Comparison of ENCODE assay signal across 20 cellular contexts in genomic region chr11:125128450-125128849, GRCh38. TPM values are rescaled to one million over a fixed set of nuclear protein-coding genes. Genes with fewer than 3 reads are reported as not detected.
A peak's percentile ranks its signal among the peaks of the same experiment; 100 is the strongest.
DNase-seq lines count a peak whose midpoint lies in the region; ATAC-seq and TF ChIP-seq lines count a peak whose summit lies in the region.
"Had no signal": no experiment of that assay in that cellular context is flagged by ENCODE, and none has a peak within 500 bp of the region (broad histone marks: within the 10 kb centered on the region; RNA-seq: fewer than 3 reads in every experiment).

No MANE protein-coding gene starts in this region.

- H2AFZ ChIP-seq in osteoblast (ENCODE audit: low read length), result no peak overlapping the region

- H3K9me3 ChIP-seq in RWPE2 (ENCODE audit: severe bottlenecking), result no peaks in the 10 kb centered on the region
- no peaks in the 10 kb centered on the region for H3K9me3 ChIP-seq in osteoblast (ENCODE audit: low read depth, low read length)
- H3K9me3 ChIP-seq: esophagus squamous epithelium, tibial nerve had no signal

- H3K4me1 ChIP-seq in RWPE2 (ENCODE audit: insufficient read depth, poor library complexity, severe bottlenecking), result peaks cover 4% of the 10 kb centered on the region
- peaks cover 8% of the 10 kb centered on the region for H3K4me1 ChIP-seq in osteoblast (ENCODE audit: insufficient read depth, low read length)

- TF ChIP-seq CTCF in RWPE2 (IDR thresholded peaks at IDR 0.05; ENCODE audit: poor library complexity, severe bottlenecking), result no peak
- no peak for TF ChIP-seq CTCF in osteoblast (IDR thresholded peaks at IDR 0.05; ENCODE audit: extremely low read depth, low read depth, low read length)

- H3K4me3 ChIP-seq in RWPE2 (ENCODE audit: severe bottlenecking), result no peak overlapping the region
- no peak overlapping the region for H3K4me3 ChIP-seq in osteoblast (ENCODE audit: insufficient read depth, low read length)
- H3K4me3 ChIP-seq: esophagus squamous epithelium, tibial nerve had no signal

- H3K36me3 ChIP-seq in RWPE2 (ENCODE audit: low read depth), result no peaks in the 10 kb centered on the region
- H3K36me3 ChIP-seq in osteoblast (ENCODE audit: insufficient read depth, low read length), result no peaks in the 10 kb centered on the region
- H3K36me3 ChIP-seq: esophagus squamous epithelium, tibial nerve had no signal

- H4K20me1 ChIP-seq in osteoblast (ENCODE audit: insufficient read depth, low read length), result no peaks in the 10 kb centered on the region

- H3K27me3 ChIP-seq in RWPE2 (ENCODE audit: insufficient read depth, poor library complexity, severe bottlenecking), result no peaks in the 10 kb centered on the region
- H3K27me3 ChIP-seq in osteoblast (ENCODE audit: insufficient read depth, low read length), result peaks cover 3% of the 10 kb centered on the region

- DNase-seq in ELR (ENCODE audit: low read depth), result peak; percentile 59
- no peak for DNase-seq in RWPE2 (ENCODE audit: low spot score)
- DNase-seq in epithelial cell of prostate (ENCODE audit: low read depth, low spot score), result no peak
- DNase-seq in osteoblast (ENCODE audit: insufficient read length, low spot score, missing footprints), result peak; percentile 94
- DNase-seq in LoVo (ENCODE audit: low spot score), result no peak
- no peak for DNase-seq in NOMO-1 (lab: John Stamatoyannopoulos, UW; ENCODE audit: unreplicated experiment in 2 of 2)
- DNase-seq in NCI-H526 (lab: John Stamatoyannopoulos, UW), result no peak
- DNase-seq: activated CD4-positive, alpha-beta T cell treated with anti-CD3 and anti-CD28 coated beads for 1 hour; activated CD8-positive, alpha-beta memory T cell treated with anti-CD3 and anti-CD28 coated beads, Interleukin-2, amount 50 U/mL, for 4 hours; activated naive CD4-positive, alpha-beta T cell; DND-41; esophagus squamous epithelium; NCI-H146; NCI-H446 treated with DMSO at 0.1 percent for 48 hours; SIG-M5; small intestine had no signal

- H3K4me2 ChIP-seq in osteoblast (ENCODE audit: insufficient read depth, low read length), result peak overlapping the region; percentile 32

- ATAC-seq in RWPE2 (ENCODE audit: low read depth), result peak; percentile 58; the same call in 1 of the 3 replicates
- ATAC-seq in HG02885 (IDR thresholded peaks at IDR 0.05; ENCODE audit: poor library complexity, unreplicated experiment), result no peak
- ATAC-seq: left lobe of liver had no signal

- H3K27ac ChIP-seq in RWPE2 (ENCODE audit: poor library complexity, severe bottlenecking), result no peak overlapping the region
- peak overlapping the region; percentile 42 for H3K27ac ChIP-seq in epithelial cell of prostate
- no peak overlapping the region for H3K27ac ChIP-seq in osteoblast (ENCODE audit: low read depth, low read length)
- H3K27ac ChIP-seq: C4-2B, esophagus squamous epithelium, tibial nerve had no signal

- no peaks in the 10 kb centered on the region for H3K79me2 ChIP-seq in osteoblast (ENCODE audit: insufficient read depth, low read length)

RNA-seq across cellular contexts. Expression of gene TMEM218, which starts 17.0 kb away (rescaled TPM):
- 22.1 and 30.0 TPM in 2 replicates for total RNA-seq in osteoblast

RNA-seq across cellular contexts. Expression of gene PKNOX2, which starts 36.1 kb away (rescaled TPM):
- total RNA-seq in osteoblast, result under 0.01 and 1.2 TPM in 2 replicates

Comparison
In these comparisons a context has a peak if more than half of its experiments do, and no peak if none do; other contexts are left out.
1. DNase-seq: peak in ELR (single experiment) and osteoblast (single experiment); none in RWPE2 (single experiment), epithelial cell of prostate (single experiment), LoVo (single experiment), NOMO-1 (0 of 2) and NCI-H526 (0 of 2).